Comparison of ENCODE assay signal across 7 cellular contexts in the genomic region with DNA sequence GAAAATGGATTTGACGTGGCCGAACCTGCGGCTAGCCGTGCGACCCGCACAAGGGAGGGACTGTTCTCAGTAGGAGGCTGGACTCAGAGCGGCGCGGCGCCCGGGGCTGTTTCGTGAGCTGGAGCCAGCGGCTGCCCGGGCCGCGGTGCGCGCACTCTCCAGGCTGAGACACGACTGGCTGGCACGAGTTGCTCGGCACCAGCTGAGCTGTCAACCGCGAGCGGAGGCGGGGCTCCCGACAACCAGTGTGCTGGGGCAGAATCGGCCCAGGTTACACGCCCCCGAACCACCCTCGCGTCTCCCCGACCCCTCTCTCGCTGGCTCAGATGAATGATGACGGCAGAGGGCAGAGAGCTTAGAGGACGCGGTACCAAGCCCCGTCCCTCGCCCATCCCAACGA.
A peak's percentile ranks its signal among the peaks of the same experiment; 100 is the strongest.
DNase-seq lines count a peak whose midpoint lies in the region; ATAC-seq and TF ChIP-seq lines count a peak whose summit lies in the region.
"Not testable (repeated sequence)": the region's sequence is repeated elsewhere in the genome, so short reads cannot be mapped to it uniquely, and the experiment has no call there.

No MANE protein-coding gene starts in this region.

- peak; percentile 96 to 97 for ATAC-seq in right cardiac atrium

- H3K4me3 Mint-ChIP-seq in HFFc6 (peak overlapping the region; percentile 78), osteocyte (ENCODE audit: unreplicated experiment) (peak overlapping the region; percentile 78)

- H3K27ac ChIP-seq in right cardiac atrium (ENCODE audit: low read length), result not testable (repeated sequence)

- not testable (repeated sequence) for H3K27me3 ChIP-seq in right cardiac atrium (ENCODE audit: control insufficient read depth, insufficient read depth)

- H3K9me3 Mint-ChIP-seq in HFFc6; osteocyte (ENCODE audit: unreplicated experiment): not testable (repeated sequence)

- not testable (repeated sequence) for H3K4me1 ChIP-seq in right cardiac atrium (ENCODE audit: control insufficient read depth, insufficient read depth, low read length)

- TF ChIP-seq CTCF in HFFc6 (IDR thresholded peaks at IDR 0.05); choroid plexus epithelial cell (conservative IDR thresholded peaks at IDR 0.05; ENCODE audit: low read depth, low read length); osteocyte (IDR thresholded peaks at IDR 0.05): not testable (repeated sequence)

- H3K27me3 Mint-ChIP-seq in HFFc6 (ENCODE audit: insufficient read depth); osteocyte (ENCODE audit: unreplicated experiment): not testable (repeated sequence)

- not testable (repeated sequence) for H3K4me1 Mint-ChIP-seq in HFFc6 (ENCODE audit: low read depth); osteocyte (ENCODE audit: unreplicated experiment)

- DNase-seq in HFFc6; choroid plexus epithelial cell (ENCODE audit: low read depth): not testable (repeated sequence)
- peak; percentile 31 for DNase-seq in activated CD4-positive, CD25-positive, alpha-beta regulatory T cell treated with anti-CD3 and anti-CD28 coated beads, Interleukin-2, amount 50 U/mL, for 72 hours
- peak; percentile 38 for DNase-seq in activated naive CD4-positive, alpha-beta T cell treated with Interleukin-2 at 50 U/mL for 16 hours
- DNase-seq in right cardiac atrium (peak in 2 of 3 donors; percentile 47 to 77), osteocyte (ENCODE audit: extremely low spot score, unreplicated experiment) (peak; percentile 72)
- DNase-seq in stimulated activated CD4-positive, alpha-beta T cell treated with anti-CD3 and anti-CD28 coated beads, TNF-alpha, amount 100 ng/mL, for 4 hours (ENCODE audit: low read depth in 3 of 3), result peak; percentile 13 to 56 (median 18)

- peak overlapping the region; percentile 42 for H3K4me3 ChIP-seq in choroid plexus epithelial cell (ENCODE audit: low read depth, low read length)
- not testable (repeated sequence) for H3K4me3 ChIP-seq in right cardiac atrium (ENCODE audit: low read length)

- intact Hi-C loops in right cardiac atrium (cut with DNase I), result not testable (repeated sequence)

- not testable (repeated sequence) for H3K9me3 ChIP-seq in right cardiac atrium (ENCODE audit: control insufficient read depth, low read length)

- H3K36me3 Mint-ChIP-seq in HFFc6 (ENCODE audit: low read depth); osteocyte (ENCODE audit: unreplicated experiment): not testable (repeated sequence)

- WGBS in right cardiac atrium, result 0% methylated on average over 5 of the region's 39 CpGs

- H3K27ac Mint-ChIP-seq in HFFc6 (peak overlapping the region; percentile 48; the same call in 1 of the 2 replicates), osteocyte (ENCODE audit: unreplicated experiment) (peak overlapping the region; percentile 56)
